22 cellular contexts compared by ENCODE assay signal in the genomic region with DNA sequence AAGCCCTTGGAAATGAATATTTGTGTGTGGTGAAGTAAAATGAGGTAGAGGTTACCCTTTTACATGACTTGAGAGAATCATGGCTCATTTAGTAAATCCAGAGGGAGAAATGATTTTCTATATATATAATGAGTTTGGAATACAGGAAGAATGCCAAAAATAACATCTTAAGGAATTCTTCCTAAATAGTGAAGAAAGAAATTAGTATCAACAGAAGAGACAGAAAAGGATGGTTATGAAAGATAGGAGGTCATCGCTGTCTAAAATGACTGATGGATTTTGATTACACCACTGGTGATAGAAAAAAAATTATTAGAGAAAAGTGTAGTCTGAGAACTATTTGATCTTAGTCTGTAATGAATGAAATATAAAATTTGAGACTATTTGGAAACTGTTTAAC.
"Had no signal": no experiment of that assay in that cellular context is flagged by ENCODE, and none has a peak within 500 bp of the region (broad histone marks: within the 10 kb centered on the region; RNA-seq: fewer than 3 reads in every experiment).

No MANE protein-coding gene starts in this region.

- H3K4me1 ChIP-seq: colonic mucosa, gastrocnemius medialis, right atrium auricular region, testis had no signal

- H3K27me3 ChIP-seq: colonic mucosa, gastrocnemius medialis, left lung, right atrium auricular region, testis, upper lobe of right lung had no signal

- H3K4me3 ChIP-seq: colonic mucosa, gastrocnemius medialis, left lung, right atrium auricular region, testis, upper lobe of right lung had no signal

- DNase-seq: activated B cell treated with CpG ODN at 0.5 μM for 24 hours; activated CD4-positive, alpha-beta memory T cell treated with anti-CD3 and anti-CD28 coated beads for 36 hours; activated CD4-positive, alpha-beta T cell treated with anti-CD3 and anti-CD28 coated beads for 4 hours; activated naive CD4-positive, alpha-beta T cell; activated naive CD8-positive, alpha-beta T cell treated with anti-CD3 and anti-CD28 coated beads for 36 hours; activated T-cell treated with anti-CD3 and anti-CD28 coated beads for 4 hours; amygdala; central memory CD4-positive, alpha-beta T cell; colonic mucosa; endodermal cell; gastrocnemius medialis; head of caudate nucleus; left lung; midbrain; nephron progenitor cell; occipital lobe; T-cell; testis; upper lobe of right lung had no signal

- H3K36me3 ChIP-seq: colonic mucosa, gastrocnemius medialis, left lung, right atrium auricular region, upper lobe of right lung had no signal

- H3K9me3 ChIP-seq: colonic mucosa, gastrocnemius medialis, left lung, right atrium auricular region, testis, upper lobe of right lung had no signal

- H3K27ac ChIP-seq: colonic mucosa, epithelial cell of prostate, gastrocnemius medialis, left lung, right atrium auricular region, testis, upper lobe of right lung had no signal

- ATAC-seq: activated T-helper 17 cell treated with anti-CD3 and anti-CD28 coated beads, Interleukin-2, amount 50 U/mL, for 72 hours; gastrocnemius medialis; T-cell had no signal
